ENCODE assay signal across 17 cellular contexts in the genomic region with DNA sequence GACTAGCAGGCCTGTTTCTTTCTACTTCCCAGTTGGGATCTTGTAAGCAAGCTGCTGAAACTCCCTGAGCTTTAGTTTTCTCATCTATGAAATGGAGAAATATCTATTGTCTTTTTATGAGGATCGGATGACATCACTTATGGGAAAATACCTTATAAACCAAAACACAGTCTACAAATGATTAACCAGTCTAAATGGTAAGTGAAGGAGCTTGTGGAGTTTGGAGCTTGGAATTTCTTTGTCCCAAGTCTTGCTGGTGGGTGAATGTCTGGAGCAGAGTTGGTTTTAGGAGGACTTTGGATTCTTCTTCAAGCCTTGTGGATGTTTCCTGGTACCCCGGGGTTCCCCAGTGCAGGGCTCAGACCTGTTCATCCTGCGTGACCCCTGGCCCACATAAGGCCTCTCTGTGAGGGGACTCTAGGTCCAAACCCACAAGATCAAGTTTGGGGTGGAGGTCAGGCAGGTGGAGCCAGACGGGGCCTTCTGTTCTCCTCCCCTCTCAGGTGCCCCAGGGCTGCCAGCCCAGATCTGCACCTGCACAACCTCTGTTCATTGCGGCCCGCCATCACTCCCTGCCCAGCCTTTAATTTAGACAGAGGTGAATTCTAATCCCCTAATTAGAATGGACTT. TPM values are rescaled to one million over a fixed set of nuclear protein-coding genes. Genes with fewer than 3 reads are reported as not detected.
A peak's percentile ranks its signal among the peaks of the same experiment; 100 is the strongest.
DNase-seq lines count a peak whose midpoint lies in the region; ATAC-seq, FAIRE-seq and TF ChIP-seq lines count a peak whose summit lies in the region.
"Had no signal": no experiment of that assay in that cellular context is flagged by ENCODE, and none has a peak within 500 bp of the region (broad histone marks: within the 10 kb centered on the region; RNA-seq: fewer than 3 reads in every experiment).

No MANE protein-coding gene starts in this region.

- H3K27me3 ChIP-seq in keratinocyte (ENCODE audit: control insufficient read depth, extremely low read depth, insufficient read depth, low read length) (no peaks in the 10 kb centered on the region), psoas muscle (ENCODE audit: insufficient read depth in 3 of 3, low read length in 2 of 3) (no peaks in the 10 kb centered on the region)

- no peaks in the 10 kb centered on the region for H3K27me3 Mint-ChIP-seq in Calu3 (ENCODE audit: unreplicated experiment)
- peaks cover 0 to 9% of the 10 kb centered on the region in 2 donors for H3K27me3 Mint-ChIP-seq in stimulated activated naive B cell treated with anti-CD40 and anti-IgM and Interleukin-4, amounts not matched to agents 10 μg/mL and 1 μg/mL and 100 μg/mL, for 72 hours
- H3K27me3 Mint-ChIP-seq: stimulated activated naive CD8-positive, alpha-beta T cell treated with anti-CD3 and anti-CD28 coated beads, Interleukin-15, amount 100 ng/mL, for 72 hours had no signal

- H4K20me1 ChIP-seq in keratinocyte (ENCODE audit: control insufficient read depth, extremely low read depth, insufficient read depth, low read length), result no peaks in the 10 kb centered on the region

- H3K4me2 ChIP-seq in keratinocyte (ENCODE audit: control insufficient read depth, extremely low read depth, insufficient read depth, low read depth, low read length), result peak overlapping the region; percentile 66

- peak; percentile 81 for FAIRE-seq in keratinocyte (lab: Jason Lieb, UNC)
- FAIRE-seq: colon, endothelial cell of umbilical vein had no signal

- no peaks in the 10 kb centered on the region for H3K9me1 ChIP-seq in keratinocyte (ENCODE audit: control insufficient read depth, extremely low read depth, insufficient read depth, low read length)

- WGBS in psoas muscle, 3 donors, result 90 to 98% (median 94%) methylated on average over 6 of the region's 6 CpGs

- DNase-seq in Calu3 (peak; percentile 29), SW480 (ENCODE audit: low spot score) (peak; percentile 33), keratinocyte (ENCODE audit: low read depth, low spot score) (no peak), renal cortical epithelial cell (ENCODE audit: low read depth) (peak; percentile 97), caudate nucleus (lab: John Stamatoyannopoulos, UW) (no peak), psoas muscle (no peak)
- no peak for DNase-seq in stimulated activated naive B cell treated with anti-CD40 and anti-IgM and Interleukin-4, amounts not matched to agents 10 μg/mL and 1 μg/mL and 100 μg/mL, for 72 hours
- DNase-seq: activated CD4-positive, alpha-beta T cell treated with anti-CD3 and anti-CD28 coated beads, Interleukin-2, amount 50 U/mL, for 4 hours; DND-41; GM23248; NCI-H1694; NCI-H446 treated with DMSO at 0.1 percent for 48 hours; stimulated activated naive CD8-positive, alpha-beta T cell treated with anti-CD3 and anti-CD28 coated beads, Interleukin-15, amount 100 ng/mL, for 72 hours had no signal

- H3K27ac Mint-ChIP-seq in Calu3 (ENCODE audit: unreplicated experiment), result peak overlapping the region; percentile 78
- H3K27ac Mint-ChIP-seq in stimulated activated naive B cell treated with anti-CD40 and anti-IgM and Interleukin-4, amounts not matched to agents 10 μg/mL and 1 μg/mL and 100 μg/mL, for 72 hours, result no peak overlapping the region
- H3K27ac Mint-ChIP-seq: B cell; stimulated activated naive CD8-positive, alpha-beta T cell treated with anti-CD3 and anti-CD28 coated beads, Interleukin-15, amount 100 ng/mL, for 72 hours had no signal

- no peak overlapping the region for H2AFZ ChIP-seq in keratinocyte (ENCODE audit: control insufficient read depth, low read length)
- H2AFZ ChIP-seq: GM23248 had no signal

- no TSS peak for BruUV-seq in Calu3 (replicated peaks; lab: Mats Ljungman, UMichigan)

- H3K79me2 ChIP-seq in keratinocyte (ENCODE audit: control insufficient read depth, insufficient read depth, low read length), result no peaks in the 10 kb centered on the region

- H3K9me3 ChIP-seq in keratinocyte (ENCODE audit: control insufficient read depth, low read depth, low read length) (peaks cover 6% of the 10 kb centered on the region), psoas muscle (no peaks in the 10 kb centered on the region)

- peaks cover 28% of the 10 kb centered on the region for H3K4me1 ChIP-seq in keratinocyte (ENCODE audit: control insufficient read depth, extremely low read depth, insufficient read depth, low read length)
- H3K4me1 ChIP-seq in psoas muscle, result no peaks in the 10 kb centered on the region

- peak overlapping the region; percentile 73 for H3K9ac ChIP-seq in keratinocyte (ENCODE audit: control insufficient read depth, extremely low read depth, insufficient read depth, low read length)
- H3K9ac ChIP-seq: GM23248 had no signal

- CTCF ChIA-PET in Calu3 (lab: Charles Lee), result interaction anchor here (1.0 to 1.8 kb wide), 4 partner anchors 17 to 55 kb away, joined by 3 to 6 read pairs (median 6); no protein-coding TSS in a partner anchor

- ATAC-seq in stimulated activated naive B cell treated with anti-CD40 and anti-IgM and Interleukin-4, amounts not matched to agents 10 μg/mL and 1 μg/mL and 100 μg/mL, for 72 hours (replicated peaks), result no peak
- ATAC-seq in GM21737 (IDR thresholded peaks at IDR 0.05; ENCODE audit: unreplicated experiment), result no peak
- no peak for ATAC-seq in psoas muscle
- ATAC-seq: stimulated activated naive CD8-positive, alpha-beta T cell treated with anti-CD3 and anti-CD28 coated beads, Interleukin-15, amount 100 ng/mL, for 72 hours had no signal

- H3K36me3 ChIP-seq in keratinocyte (ENCODE audit: control insufficient read depth in 2 of 2, extremely low read depth in 1 of 2, insufficient read depth in 2 of 2, low read length in 2 of 2) (no peaks in the 10 kb centered on the region), psoas muscle (ENCODE audit: insufficient read depth in 1 of 2, low read depth in 1 of 2) (no peaks in the 10 kb centered on the region)

- peaks cover 10% of the 10 kb centered on the region for H3K9me3 Mint-ChIP-seq in Calu3 (ENCODE audit: low read depth, unreplicated experiment)
- peaks cover 3 to 6% of the 10 kb centered on the region in 2 donors for H3K9me3 Mint-ChIP-seq in stimulated activated naive B cell treated with anti-CD40 and anti-IgM and Interleukin-4, amounts not matched to agents 10 μg/mL and 1 μg/mL and 100 μg/mL, for 72 hours

- H3K4me1 Mint-ChIP-seq in Calu3 (ENCODE audit: low read depth, unreplicated experiment), result peaks cover 37% of the 10 kb centered on the region
- peaks cover 7 to 8% of the 10 kb centered on the region in 2 donors for H3K4me1 Mint-ChIP-seq in stimulated activated naive B cell treated with anti-CD40 and anti-IgM and Interleukin-4, amounts not matched to agents 10 μg/mL and 1 μg/mL and 100 μg/mL, for 72 hours
- H3K4me1 Mint-ChIP-seq: B cell had no signal

- intact Hi-C loops in Calu3 (cut with micrococcal nuclease; ENCODE audit: unreplicated experiment), result no loop called here
- intact Hi-C loops in psoas muscle (cut with DNase I), result no loop called here

- peak overlapping the region; percentile 49 for H3K4me3 Mint-ChIP-seq in Calu3 (ENCODE audit: low read depth, unreplicated experiment)
- H3K4me3 Mint-ChIP-seq in stimulated activated naive B cell treated with anti-CD40 and anti-IgM and Interleukin-4, amounts not matched to agents 10 μg/mL and 1 μg/mL and 100 μg/mL, for 72 hours, result no peak overlapping the region
- H3K4me3 Mint-ChIP-seq: B cell; stimulated activated naive CD8-positive, alpha-beta T cell treated with anti-CD3 and anti-CD28 coated beads, Interleukin-15, amount 100 ng/mL, for 72 hours had no signal

- H3K27ac ChIP-seq in keratinocyte (ENCODE audit: control insufficient read depth, insufficient read depth, low read length), result peak overlapping the region; percentile 85
- no peak overlapping the region for H3K27ac ChIP-seq in caudate nucleus (ENCODE audit: low read depth, low read length)
- H3K27ac ChIP-seq in psoas muscle, result no peak overlapping the region
- H3K27ac ChIP-seq: GM23248 had no signal

- TF ChIP-seq CTCF in Calu3 (IDR thresholded peaks at IDR 0.05; ENCODE audit: unreplicated experiment), result no peak
- TF ChIP-seq CTCF in keratinocyte (optimal IDR thresholded peaks at IDR 0.05 in 1 of 3, IDR thresholded peaks at IDR 0.05 in 1 of 3, conservative IDR thresholded peaks at IDR 0.05 in 1 of 3; ENCODE audit: extremely low read depth in 1 of 3, insufficient read depth in 2 of 3, low read length in 3 of 3), result no peak
- TF ChIP-seq CTCF in psoas muscle (IDR thresholded peaks at IDR 0.05), result no peak

- H3K4me3 ChIP-seq in keratinocyte (ENCODE audit: control insufficient read depth in 2 of 3, extremely low read depth in 1 of 3, insufficient read depth in 2 of 3, low read depth in 1 of 3, low read length in 3 of 3) (peak overlapping the region in 1 of 3 experiments; percentile 37), psoas muscle (no peak overlapping the region)
- H3K4me3 ChIP-seq: GM23248 had no signal

- peaks cover 18% of the 10 kb centered on the region for H3K36me3 Mint-ChIP-seq in Calu3 (ENCODE audit: insufficient read depth, unreplicated experiment)
- H3K36me3 Mint-ChIP-seq in stimulated activated naive B cell treated with anti-CD40 and anti-IgM and Interleukin-4, amounts not matched to agents 10 μg/mL and 1 μg/mL and 100 μg/mL, for 72 hours, result no peaks in the 10 kb centered on the region

- dilution Hi-C loops in keratinocyte (cut with MboI; ENCODE audit: extremely low pct_ligation_motif_present, low sequenced_read_pairs), result no loop called here

RNA-seq across cellular contexts. Expression of a gene that starts 43.3 kb away (rescaled TPM):
- total RNA-seq in Calu3 (2022) (53.7 and 57.3 TPM in 2 replicates), renal cortical epithelial cell (128 and 349 TPM in 2 replicates), psoas muscle (100 to 1,000 TPM in 3 of 4 donors, 10 to 100 TPM in 1; 52.2 to 278 (median 192) TPM)
- polyA plus RNA-seq in keratinocyte (20.4 to 32.7 TPM (median 24.1 TPM) in 3 replicates), psoas muscle (10 to 100 TPM; 20.1 to 74.7 (median 72.1) TPM)
- polyA plus RNA-seq in keratinocyte (2011; ENCODE audit: low read depth), result 34.5 TPM
- 20.3 and 23.5 TPM in 2 replicates for polyA plus RNA-seq in keratinocyte (2011; cell fraction: cytosol; rRNA removed)
- polyA plus RNA-seq in keratinocyte (2011; cell fraction: nucleus; rRNA removed), result 65.4 and 67.8 TPM in 2 replicates
- 24.4 and 59.1 TPM in 2 replicates for polyA plus RNA-seq in keratinocyte (2012; ENCODE audit: low replicate concordance)
- 40.4 to 67.6 TPM (median 60.8 TPM) in 3 replicates for polyA minus RNA-seq in keratinocyte
- polyA minus RNA-seq in keratinocyte (2011; cell fraction: cytosol; rRNA and poly(A)+ RNA removed), result 47.8 TPM
- polyA minus RNA-seq in keratinocyte (2011; cell fraction: nucleus; rRNA and poly(A)+ RNA removed), result 63.4 and 86.1 TPM in 2 replicates

RNA-seq across cellular contexts. Expression of a gene that starts 59.9 kb away (rescaled TPM):
- 0.83 and 1.6 TPM in 2 replicates for total RNA-seq in Calu3 (2022)
- polyA plus RNA-seq in keratinocyte, result 5.2 to 6.7 TPM (median 5.4 TPM) in 3 replicates
- polyA plus RNA-seq in keratinocyte (2011; ENCODE audit: low read depth), result 2.6 TPM
- 3.7 and 3.9 TPM in 2 replicates for polyA plus RNA-seq in keratinocyte (2011; cell fraction: cytosol; rRNA removed)
- polyA plus RNA-seq in keratinocyte (2011; cell fraction: nucleus; rRNA removed), result 10.8 and 14.7 TPM in 2 replicates
- 1.8 and 5.1 TPM in 2 replicates for polyA plus RNA-seq in keratinocyte (2012; ENCODE audit: low replicate concordance)
- 5.0 to 10.9 TPM (median 6.7 TPM) in 3 replicates for polyA minus RNA-seq in keratinocyte
- 4.6 TPM for polyA minus RNA-seq in keratinocyte (2011; cell fraction: cytosol; rRNA and poly(A)+ RNA removed)
- polyA minus RNA-seq in keratinocyte (2011; cell fraction: nucleus; rRNA and poly(A)+ RNA removed), result 3.0 and 7.8 TPM in 2 replicates
- total RNA-seq in renal cortical epithelial cell, result 1.2 and 2.1 TPM in 2 replicates
- total RNA-seq in psoas muscle, result 1 to 10 TPM in 3 of 4 donors, under 1 TPM in 1; 0.89 to 4.9 (median 2.0) TPM
- polyA plus RNA-seq in psoas muscle, result 1 to 10 TPM in 1 of 3 donors, under 1 TPM in 2; 0.63 to 1.7 (median 0.74) TPM

Comparison
In these comparisons a context has a peak if more than half of its experiments do, and no peak if none do; other contexts are left out.
1. DNase-seq: peak in Calu3 (single experiment), SW480 (single experiment) and renal cortical epithelial cell (single experiment); none in keratinocyte (single experiment), stimulated activated naive B cell treated with anti-CD40 and anti-IgM and Interleukin-4, amounts not matched to agents 10 μg/mL and 1 μg/mL and 100 μg/mL, for 72 hours (single experiment), caudate nucleus (0 of 61) and psoas muscle (0 of 2).